In genomic region chr13:39020853-39021462, GRCh38 we compare ENCODE assay signal across 24 cellular contexts. TPM values are rescaled to one million over a fixed set of nuclear protein-coding genes. Genes with fewer than 3 reads are reported as not detected.
DNase-seq lines count a peak whose midpoint lies in the region; ATAC-seq and TF ChIP-seq lines count a peak whose summit lies in the region.
"Had no signal": no experiment of that assay in that cellular context is flagged by ENCODE, and none has a peak within 500 bp of the region (broad histone marks: within the 10 kb centered on the region; RNA-seq: fewer than 3 reads in every experiment).

No MANE protein-coding gene starts in this region.

- H3K4me1 ChIP-seq in left lung: no peaks in the 10 kb centered on the region

- TF ChIP-seq CTCF in left lung (IDR thresholded peaks at IDR 0.05): no peak

- peaks cover 0 to 77% of the 10 kb centered on the region in 2 donors for H3K36me3 ChIP-seq in left lung

- H3K4me3 Mint-ChIP-seq in activated naive CD4-positive, alpha-beta T cell treated with anti-CD3 and anti-CD28 coated beads, Interleukin-2, amount 50 U/mL, for 24 hours: no peak overlapping the region
- H3K4me3 Mint-ChIP-seq: CD4-positive, alpha-beta memory T cell had no signal

- DNase-seq in activated naive CD4-positive, alpha-beta T cell treated with Interleukin-2 at 50 U/mL for 16 hours: no peak
- peak; percentile 8 for DNase-seq in NCI-H774 (lab: John Stamatoyannopoulos, UW)
- DNase-seq in left lung: no peak
- no peak for DNase-seq in cerebellum (ENCODE audit: low spot score)
- no peak for DNase-seq in NCI-H748 treated with DMSO at 0.1 percent for 48 hours (lab: John Stamatoyannopoulos, UW)
- DNase-seq: C1 segment of cervical spinal cord; Caco-2; CD4-positive, alpha-beta memory T cell; Kasumi-1; NCI-H1092 treated with DMSO at 0.1 percent for 48 hours; NCI-H146; NCI-H1930; NCI-H2107; NCI-H446 treated with DMSO at 0.1 percent for 48 hours; NCI-H526; SIG-M5 had no signal

- H3K9me3 ChIP-seq in left lung: no peaks in the 10 kb centered on the region
- H3K9me3 ChIP-seq: Caco-2 had no signal

- H3K36me3 Mint-ChIP-seq in activated naive CD4-positive, alpha-beta T cell treated with anti-CD3 and anti-CD28 coated beads, Interleukin-2, amount 50 U/mL, for 24 hours: peaks cover 15% of the 10 kb centered on the region

- no peak overlapping the region for H3K4me3 ChIP-seq in left lung
- H3K4me3 ChIP-seq: GM12878, SK-N-MC had no signal

- ATAC-seq in left lung (peak; percentile 35), GM18517 (IDR thresholded peaks at IDR 0.05; ENCODE audit: unreplicated experiment) (no peak)
- ATAC-seq: GM12878, HepG2 had no signal

- peak overlapping the region; percentile 24 for H3K27ac Mint-ChIP-seq in activated naive CD4-positive, alpha-beta T cell treated with anti-CD3 and anti-CD28 coated beads, Interleukin-2, amount 50 U/mL, for 24 hours

- H3K27ac ChIP-seq in left lung: no peak overlapping the region

- no peaks in the 10 kb centered on the region for H3K9me3 Mint-ChIP-seq in activated naive CD4-positive, alpha-beta T cell treated with anti-CD3 and anti-CD28 coated beads, Interleukin-2, amount 50 U/mL, for 24 hours
- H3K9me3 Mint-ChIP-seq: CD4-positive, alpha-beta memory T cell had no signal

- intact Hi-C loops in left lung (cut with DNase I): no loop called here

- no peaks in the 10 kb centered on the region for H3K27me3 Mint-ChIP-seq in activated naive CD4-positive, alpha-beta T cell treated with anti-CD3 and anti-CD28 coated beads, Interleukin-2, amount 50 U/mL, for 24 hours
- H3K27me3 Mint-ChIP-seq: CD4-positive, alpha-beta memory T cell had no signal

- H3K27me3 ChIP-seq in left lung: no peaks in the 10 kb centered on the region

- H3K4me1 Mint-ChIP-seq in activated naive CD4-positive, alpha-beta T cell treated with anti-CD3 and anti-CD28 coated beads, Interleukin-2, amount 50 U/mL, for 24 hours: peaks cover 4% of the 10 kb centered on the region

RNA-seq across cellular contexts. Expression of gene PROSER1, which starts 16.9 kb away (rescaled TPM):
- total RNA-seq in left lung (10 to 100 TPM; 28.3 to 38.4 TPM), cerebellum (50.6 TPM)

RNA-seq across cellular contexts. Expression of gene NHLRC3, which starts 17.3 kb away (rescaled TPM):
- total RNA-seq in left lung (10 to 100 TPM; 26.2 to 28.5 TPM), cerebellum (42.1 TPM)

RNA-seq across cellular contexts. Expression of gene STOML3, which starts 30.3 kb away (rescaled TPM):
- total RNA-seq in left lung (1 to 10 TPM in 1 of 2 donors, not detected in 1; 2.8 TPM), cerebellum (0.36 TPM)
- total RNA-seq: A673; CD4-positive, alpha-beta memory T cell; GM12878; HepG2; HT1080; M059J had no signal
